14 cellular contexts compared by ENCODE assay signal in the genomic region with DNA sequence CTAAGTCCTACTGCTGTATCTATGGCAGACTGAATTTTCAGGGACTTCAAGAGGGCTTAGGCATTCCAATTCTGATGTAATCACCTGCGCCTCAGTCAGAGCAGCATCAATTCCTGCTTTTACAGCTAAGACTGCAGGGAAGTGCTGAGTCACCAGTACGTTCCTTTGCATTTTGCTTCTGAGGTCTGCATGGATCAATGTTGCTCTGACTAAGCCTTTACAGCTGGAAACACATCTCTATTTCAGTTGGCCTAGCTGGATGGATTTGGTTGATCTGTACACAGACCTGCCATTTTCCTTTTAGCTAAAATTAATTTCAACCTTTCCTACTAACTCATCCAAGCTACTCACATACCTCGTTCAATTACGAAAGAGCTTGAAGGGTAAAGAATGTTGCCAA. TPM values are rescaled to one million over a fixed set of nuclear protein-coding genes. Genes with fewer than 3 reads are reported as not detected.
DNase-seq lines count a peak whose midpoint lies in the region; ATAC-seq and TF ChIP-seq lines count a peak whose summit lies in the region.
"Had no signal": no experiment of that assay in that cellular context is flagged by ENCODE, and none has a peak within 500 bp of the region (broad histone marks: within the 10 kb centered on the region; RNA-seq: fewer than 3 reads in every experiment).

No MANE protein-coding gene starts in this region.

- peaks cover 10% of the 10 kb centered on the region for H3K4me1 Mint-ChIP-seq in progenitor cell of endocrine pancreas (ENCODE audit: low read depth)

- H3K9me3 Mint-ChIP-seq in progenitor cell of endocrine pancreas (ENCODE audit: low read depth), result no peaks in the 10 kb centered on the region
- H3K9me3 Mint-ChIP-seq: activated CD8-positive, alpha-beta T cell treated with anti-CD3 and anti-CD28 coated beads for 36 hours had no signal

- H3K4me3 Mint-ChIP-seq in progenitor cell of endocrine pancreas (ENCODE audit: low read depth), result no peak overlapping the region
- H3K4me3 Mint-ChIP-seq: activated CD8-positive, alpha-beta T cell treated with anti-CD3 and anti-CD28 coated beads for 36 hours had no signal

- DNase-seq in H4 (ENCODE audit: low spot score) (peak; percentile 42), NOMO-1 treated with dmso at 0.1 percent for 144 hours (lab: John Stamatoyannopoulos, UW; ENCODE audit: unreplicated experiment) (peak; percentile 43), progenitor cell of endocrine pancreas (ENCODE audit: low spot score, unreplicated experiment) (no peak), hippocampal formation (lab: John Stamatoyannopoulos, UW) (no peak), medulla oblongata (ENCODE audit: extremely low spot score) (no peak)
- DNase-seq in activated effector memory CD4-positive, alpha-beta T cell treated with anti-CD3 and anti-CD28 coated beads, Interleukin-2, amount 50 U/mL, for 16 hours, result no peak
- DNase-seq: activated CD8-positive, alpha-beta T cell treated with anti-CD3 and anti-CD28 coated beads for 36 hours; aorta; GDM1; mucosa of descending colon; NCI-H2171 treated with DMSO at 0.1 percent for 48 hours; stimulated activated CD8-positive, alpha-beta memory T cell treated with anti-CD3 and anti-CD28 coated beads, Interleukin-4, amount 100 ng/mL, for 48 hours had no signal

- H3K27me3 Mint-ChIP-seq in progenitor cell of endocrine pancreas, result no peaks in the 10 kb centered on the region

- H3K36me3 Mint-ChIP-seq in progenitor cell of endocrine pancreas (ENCODE audit: insufficient read depth), result peaks cover 20% of the 10 kb centered on the region

- TF ChIP-seq CTCF in progenitor cell of endocrine pancreas (IDR thresholded peaks at IDR 0.05; ENCODE audit: unreplicated experiment), result no peak

- ATAC-seq in esophagus mucosa (peak; percentile 48), HG03439 (IDR thresholded peaks at IDR 0.05; ENCODE audit: unreplicated experiment) (no peak)
- ATAC-seq: activated CD8-positive, alpha-beta T cell treated with anti-CD3 and anti-CD28 coated beads for 36 hours; mucosa of descending colon had no signal

- H3K27ac Mint-ChIP-seq in progenitor cell of endocrine pancreas, result peak overlapping the region; percentile 39
- H3K27ac Mint-ChIP-seq: activated CD8-positive, alpha-beta T cell treated with anti-CD3 and anti-CD28 coated beads for 36 hours had no signal

RNA-seq across cellular contexts. Expression of a gene that starts 51.3 kb away (rescaled TPM):
- total RNA-seq in H4 (2014; rRNA removed; shearing (Covaris generic)), result 56.7 and 73.9 TPM in 2 replicates
- 4.3 TPM for total RNA-seq in esophagus mucosa
- total RNA-seq in progenitor cell of endocrine pancreas, result 51.3 and 54.1 TPM in 2 replicates

Comparison
In these comparisons a context has a peak if more than half of its experiments do, and no peak if none do; other contexts are left out.
1. DNase-seq: peak in H4 (single experiment) and NOMO-1 treated with dmso at 0.1 percent for 144 hours (single experiment); none in progenitor cell of endocrine pancreas (single experiment), activated effector memory CD4-positive, alpha-beta T cell treated with anti-CD3 and anti-CD28 coated beads, Interleukin-2, amount 50 U/mL, for 16 hours (single experiment), hippocampal formation (0 of 2) and medulla oblongata (single experiment).